12 cellular contexts compared by ENCODE assay signal in the genomic region with DNA sequence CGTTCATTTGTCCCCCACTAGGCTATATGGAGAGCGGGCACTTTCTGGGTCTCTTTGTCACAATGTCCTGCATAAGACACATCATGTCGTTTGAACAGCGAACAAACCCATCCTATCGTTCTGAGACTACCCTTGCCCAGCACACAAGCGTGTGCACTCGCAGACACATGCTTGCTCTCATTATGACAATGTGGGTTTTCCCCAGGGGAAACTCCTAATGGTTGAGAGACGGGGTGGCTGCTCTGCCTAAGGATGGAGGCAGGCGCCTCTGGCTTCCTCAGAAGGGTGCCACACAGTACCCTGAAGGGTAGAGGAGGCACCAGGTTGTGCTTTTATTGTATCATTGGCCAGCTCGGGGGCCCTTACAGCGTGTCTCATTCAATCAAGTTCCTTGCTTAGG. TPM values are rescaled to one million over a fixed set of nuclear protein-coding genes. Genes with fewer than 3 reads are reported as not detected.
DNase-seq lines count a peak whose midpoint lies in the region; ATAC-seq, FAIRE-seq and TF ChIP-seq lines count a peak whose summit lies in the region.
"Had no signal": no experiment of that assay in that cellular context is flagged by ENCODE, and none has a peak within 500 bp of the region (broad histone marks: within the 10 kb centered on the region; RNA-seq: fewer than 3 reads in every experiment).

No MANE protein-coding gene starts in this region.

- no peaks in the 10 kb centered on the region for H3K9me3 ChIP-seq in effector memory CD4-positive, alpha-beta T cell (ENCODE audit: control insufficient read depth, low read length)

- no peak overlapping the region for H3K4me3 ChIP-seq in bronchial epithelial cell (ENCODE audit: low read depth, low read length)
- H3K4me3 ChIP-seq in effector memory CD4-positive, alpha-beta T cell (ENCODE audit: insufficient read depth, low read depth, low read length, poor library complexity, severe bottlenecking): no peak overlapping the region
- H3K4me3 ChIP-seq: skin epidermis had no signal

- DNase-seq in activated CD4-positive, alpha-beta T cell treated with anti-CD3 and anti-CD28 coated beads for 48 hours: peak; percentile 17
- no peak for DNase-seq in activated CD4-positive, alpha-beta T cell treated with anti-CD3 and anti-CD28 coated beads, Interleukin-2, amount 50 U/mL, for 4 hours
- DNase-seq in bronchial epithelial cell (ENCODE audit: low read depth) (no peak), SHP77 (lab: John Stamatoyannopoulos, UW) (no peak)
- no peak for DNase-seq in effector memory CD4-positive, alpha-beta T cell
- DNase-seq: activated naive CD4-positive, alpha-beta T cell; NCI-H2171 had no signal

- TF ChIP-seq CTCF in bronchial epithelial cell (IDR thresholded peaks at IDR 0.05; ENCODE audit: insufficient read depth, low read length, severe bottlenecking): no peak

- ATAC-seq in GM19395 (IDR thresholded peaks at IDR 0.05; ENCODE audit: unreplicated experiment) (peak; percentile 82), HG02938 (IDR thresholded peaks at IDR 0.05; ENCODE audit: unreplicated experiment) (peak; percentile 53), HG03135 (IDR thresholded peaks at IDR 0.05; ENCODE audit: unreplicated experiment) (no peak)

- no peaks in the 10 kb centered on the region for H3K36me3 ChIP-seq in bronchial epithelial cell (ENCODE audit: control insufficient read depth, insufficient read depth, low read length)
- no peaks in the 10 kb centered on the region for H3K36me3 ChIP-seq in effector memory CD4-positive, alpha-beta T cell (ENCODE audit: control insufficient read depth, insufficient read depth, low read length)

- no peaks in the 10 kb centered on the region for H3K27me3 ChIP-seq in bronchial epithelial cell (ENCODE audit: control insufficient read depth, insufficient read depth, low read length)
- no peaks in the 10 kb centered on the region for H3K27me3 ChIP-seq in effector memory CD4-positive, alpha-beta T cell (replicated peaks; ENCODE audit: control insufficient read depth, insufficient read depth, low read length, poor library complexity, severe bottlenecking)

- no peak overlapping the region for H3K27ac ChIP-seq in effector memory CD4-positive, alpha-beta T cell (ENCODE audit: insufficient read depth, low read length, poor library complexity, severe bottlenecking)
- H3K27ac ChIP-seq: skin epidermis had no signal

- FAIRE-seq in bronchial epithelial cell (lab: Jason Lieb, UNC): peak; percentile 47
- FAIRE-seq: islet of Langerhans had no signal

- H3K4me1 ChIP-seq in effector memory CD4-positive, alpha-beta T cell (ENCODE audit: control insufficient read depth, insufficient read depth, low read length, poor library complexity, severe bottlenecking): no peaks in the 10 kb centered on the region

RNA-seq across cellular contexts. Expression of a gene that starts 51.0 kb away (rescaled TPM):
- 2.4 and 4.2 TPM in 2 replicates for total RNA-seq in bronchial epithelial cell
